In genomic region chr17:39979021-39979660, GRCh38 we compare ENCODE assay signal across 10 cellular contexts. TPM values are rescaled to one million over a fixed set of nuclear protein-coding genes. Genes with fewer than 3 reads are reported as not detected.
DNase-seq lines count a peak whose midpoint lies in the region; ATAC-seq and TF ChIP-seq lines count a peak whose summit lies in the region.
"Had no signal": no experiment of that assay in that cellular context is flagged by ENCODE, and none has a peak within 500 bp of the region (broad histone marks: within the 10 kb centered on the region; RNA-seq: fewer than 3 reads in every experiment).

No MANE protein-coding gene starts in this region.

- peaks cover 10% of the 10 kb centered on the region for H3K27me3 Mint-ChIP-seq in activated T-helper 2 cell treated with anti-CD3 and anti-CD28 coated beads, Interferon-gamma antibody, Interleukin-2, Interleukin-4, amounts not matched to agents 10 μg/mL and 5 μg/mL and 100 μg/mL, durations not matched to agents 14 hours and 24 hours and 36 hours (ENCODE audit: low read depth)

- POLR2A ChIA-PET in AG04449 (lab: Yijun Ruan, JAX) = interaction anchor here (0.7 to 0.9 kb wide), 2 partner anchors 50 to 52 kb away, joined by 3 to 4 read pairs; partner anchors contain the start of genes LRRC3C and ORMDL3

- peaks cover 16% of the 10 kb centered on the region for H3K36me3 Mint-ChIP-seq in activated T-helper 2 cell treated with anti-CD3 and anti-CD28 coated beads, Interferon-gamma antibody, Interleukin-2, Interleukin-4, amounts not matched to agents 10 μg/mL and 5 μg/mL and 100 μg/mL, durations not matched to agents 14 hours and 24 hours and 36 hours (ENCODE audit: low read depth)

- no peak for ATAC-seq in HG03280 (IDR thresholded peaks at IDR 0.05; ENCODE audit: unreplicated experiment)

- peak overlapping the region; percentile 93 for H3K4me3 Mint-ChIP-seq in activated T-helper 2 cell treated with anti-CD3 and anti-CD28 coated beads, Interferon-gamma antibody, Interleukin-2, Interleukin-4, amounts not matched to agents 10 μg/mL and 5 μg/mL and 100 μg/mL, durations not matched to agents 14 hours and 24 hours and 36 hours (ENCODE audit: low read depth)

- no peak for TF ChIP-seq CTCF in AG04449 (IDR thresholded peaks at IDR 0.05; ENCODE audit: insufficient read depth, low read length, missing control alignments)

- DNase-seq in AG04449 (ENCODE audit: low read depth, low spot score) (peak; percentile 67), HCEC 1CT (peak; percentile 88), medulla oblongata (ENCODE audit: extremely low spot score) (peak; percentile 7), NCI-H146 (lab: John Stamatoyannopoulos, UW) (no peak), head of caudate nucleus (no peak)
- no peak for DNase-seq in activated T-helper 2 cell treated with anti-CD3 and anti-CD28 coated beads, Interferon-gamma antibody, Interleukin-2, Interleukin-4, amounts not matched to agents 10 μg/mL and 5 μg/mL and 100 μg/mL, durations not matched to agents 14 hours and 24 hours and 36 hours (ENCODE audit: low spot score)
- DNase-seq in activated CD4-positive, CD25-positive, alpha-beta regulatory T cell (lab: John Stamatoyannopoulos, UW) = no peak
- DNase-seq: activated gamma-delta T cell had no signal

- no peak overlapping the region for H3K4me3 ChIP-seq in AG04449 (ENCODE audit: low read depth, low read length)

- no peak overlapping the region for H3K27ac Mint-ChIP-seq in activated T-helper 2 cell treated with anti-CD3 and anti-CD28 coated beads, Interferon-gamma antibody, Interleukin-2, Interleukin-4, amounts not matched to agents 10 μg/mL and 5 μg/mL and 100 μg/mL, durations not matched to agents 14 hours and 24 hours and 36 hours

- H3K9me3 Mint-ChIP-seq in activated T-helper 2 cell treated with anti-CD3 and anti-CD28 coated beads, Interferon-gamma antibody, Interleukin-2, Interleukin-4, amounts not matched to agents 10 μg/mL and 5 μg/mL and 100 μg/mL, durations not matched to agents 14 hours and 24 hours and 36 hours = no peaks in the 10 kb centered on the region

- intact Hi-C loops in activated T-helper 2 cell treated with anti-CD3 and anti-CD28 coated beads, Interferon-gamma antibody, Interleukin-2, Interleukin-4, amounts not matched to agents 10 μg/mL and 5 μg/mL and 100 μg/mL, durations not matched to agents 14 hours and 24 hours and 36 hours (cut with micrococcal nuclease) = no loop called here
- intact Hi-C loops in head of caudate nucleus (cut with DNase I) = no loop called here

- CTCF ChIA-PET in AG04449 (lab: Yijun Ruan, JAX) = interaction anchor here (0.9 to 23.7 kb wide), 17 partner anchors 19 to 356 kb away, joined by 3 to 450 read pairs (median 8); partner anchors contain the start of genes GSDMA and ORMDL3

- peaks cover 27% of the 10 kb centered on the region for H3K4me1 Mint-ChIP-seq in activated T-helper 2 cell treated with anti-CD3 and anti-CD28 coated beads, Interferon-gamma antibody, Interleukin-2, Interleukin-4, amounts not matched to agents 10 μg/mL and 5 μg/mL and 100 μg/mL, durations not matched to agents 14 hours and 24 hours and 36 hours (ENCODE audit: low read depth)

RNA-seq across cellular contexts. Expression of gene PSMD3, which starts 1.5 kb away (rescaled TPM):
- 193 and 196 TPM in 2 replicates for total RNA-seq in activated T-helper 2 cell treated with anti-CD3 and anti-CD28 coated beads, Interferon-gamma antibody, Interleukin-2, Interleukin-4, amounts not matched to agents 10 μg/mL and 5 μg/mL and 100 μg/mL, durations not matched to agents 14 hours and 24 hours and 36 hours

RNA-seq across cellular contexts. Expression of gene GSDMA, which starts 16.3 kb away (rescaled TPM):
- 0.11 and 0.53 TPM in 2 replicates for total RNA-seq in activated T-helper 2 cell treated with anti-CD3 and anti-CD28 coated beads, Interferon-gamma antibody, Interleukin-2, Interleukin-4, amounts not matched to agents 10 μg/mL and 5 μg/mL and 100 μg/mL, durations not matched to agents 14 hours and 24 hours and 36 hours

RNA-seq across cellular contexts. Expression of gene CSF3, which starts 36.1 kb away (rescaled TPM):
- not detected in 2 replicates for total RNA-seq in activated T-helper 2 cell treated with anti-CD3 and anti-CD28 coated beads, Interferon-gamma antibody, Interleukin-2, Interleukin-4, amounts not matched to agents 10 μg/mL and 5 μg/mL and 100 μg/mL, durations not matched to agents 14 hours and 24 hours and 36 hours

RNA-seq across cellular contexts. Expression of gene LRRC3C, which starts 51.6 kb away (rescaled TPM):
- not detected in 2 replicates for total RNA-seq in activated T-helper 2 cell treated with anti-CD3 and anti-CD28 coated beads, Interferon-gamma antibody, Interleukin-2, Interleukin-4, amounts not matched to agents 10 μg/mL and 5 μg/mL and 100 μg/mL, durations not matched to agents 14 hours and 24 hours and 36 hours
- total RNA-seq: left cardiac atrium had no signal

RNA-seq across cellular contexts. Expression of gene ORMDL3, which starts 51.7 kb away (rescaled TPM):
- total RNA-seq in activated T-helper 2 cell treated with anti-CD3 and anti-CD28 coated beads, Interferon-gamma antibody, Interleukin-2, Interleukin-4, amounts not matched to agents 10 μg/mL and 5 μg/mL and 100 μg/mL, durations not matched to agents 14 hours and 24 hours and 36 hours = 66.1 and 74.3 TPM in 2 replicates

Comparison
In these comparisons a context has a peak if more than half of its experiments do, and no peak if none do; other contexts are left out.
1. DNase-seq: peak in AG04449 (single experiment), HCEC 1CT (single experiment) and medulla oblongata (single experiment); none in activated T-helper 2 cell treated with anti-CD3 and anti-CD28 coated beads, Interferon-gamma antibody, Interleukin-2, Interleukin-4, amounts not matched to agents 10 μg/mL and 5 μg/mL and 100 μg/mL, durations not matched to agents 14 hours and 24 hours and 36 hours (single experiment), NCI-H146 (single experiment), head of caudate nucleus (0 of 42) and activated CD4-positive, CD25-positive, alpha-beta regulatory T cell (0 of 4).